22 cellular contexts compared by ENCODE assay signal in genomic region chr2:74735009-74735408, GRCh38.
DNase-seq lines count a peak whose midpoint lies in the region; ATAC-seq and TF ChIP-seq lines count a peak whose summit lies in the region.
"Had no signal": no experiment of that assay in that cellular context is flagged by ENCODE, and none has a peak within 500 bp of the region (broad histone marks: within the 10 kb centered on the region; RNA-seq: fewer than 3 reads in every experiment).

No MANE protein-coding gene starts in this region.

- WGBS in neuronal stem cell (ENCODE audit: extremely low coverage in 2 of 2, insufficient read length in 2 of 2, insufficient replicate concordance in 1 of 2), 2 donors, result no CpG with 5 or more reads among the region's 2 CpGs

- no peak overlapping the region for H2BK120ac ChIP-seq in neuronal stem cell (ENCODE audit: low read depth, low read length)

- no peak for TF ChIP-seq CTCF in PC-3 (conservative IDR thresholded peaks at IDR 0.05; ENCODE audit: low read depth, low read length)

- no peak overlapping the region for H3K14ac ChIP-seq in neuronal stem cell (ENCODE audit: low read length)

- intact Hi-C loops in PC-3 (cut with micrococcal nuclease), result no loop called here

- ATAC-seq in PC-3 (peak; percentile 85), HG03378 (IDR thresholded peaks at IDR 0.05; ENCODE audit: unreplicated experiment) (no peak)
- ATAC-seq: activated CD8-positive, alpha-beta T cell treated with anti-CD3 and anti-CD28 coated beads, Interleukin-2, amount 10 ng/mL, durations not matched to agents 7 days and 5 days; activated T-cell treated with anti-CD3 and anti-CD28 coated beads, Interleukin-2, amount 50 U/mL, for 72 hours; K562; left cardiac atrium; right lobe of liver had no signal

- no TSS peak for BruUV-seq in PC-3 (replicated peaks; lab: Mats Ljungman, UMichigan)

- CTCF ChIA-PET in PC-3 (lab: Charles Lee), result no interaction called here

- H3K4ac ChIP-seq in neuronal stem cell (ENCODE audit: low read length), result no peak overlapping the region

- H3K9me2 ChIP-seq in PC-3 (replicated peaks; ENCODE audit: low read length), result no peaks in the 10 kb centered on the region

- H3K79me2 ChIP-seq in PC-3 (ENCODE audit: low read length), result no peaks in the 10 kb centered on the region
- H3K79me2 ChIP-seq: hepatocyte had no signal

- H2BK12ac ChIP-seq in neuronal stem cell (ENCODE audit: low read length), result no peak overlapping the region

- H3K4me2 ChIP-seq in PC-3 (ENCODE audit: low read length) (peak overlapping the region; percentile 77), neuronal stem cell (ENCODE audit: insufficient read depth, low read length, poor library complexity, severe bottlenecking) (no peak overlapping the region)
- H3K4me2 ChIP-seq: hepatocyte had no signal

- no peaks in the 10 kb centered on the region for H3K27me3 ChIP-seq in PC-3 (ENCODE audit: low read length)
- no peaks in the 10 kb centered on the region for H3K27me3 ChIP-seq in neuronal stem cell (ENCODE audit: control insufficient read depth in 3 of 3, insufficient read depth in 3 of 3, low read depth in 1 of 3, low read length in 3 of 3)
- no peaks in the 10 kb centered on the region for H3K27me3 ChIP-seq in H7 (ENCODE audit: control insufficient read depth, insufficient read depth, low read length)
- H3K27me3 ChIP-seq: cardiac muscle cell, hepatocyte, neutrophil, right lobe of liver, vagina had no signal

- H2AFZ ChIP-seq in PC-3 (ENCODE audit: low read length) (peak overlapping the region; percentile 58), neuronal stem cell (ENCODE audit: low read length) (peak overlapping the region; percentile 51)
- H2AFZ ChIP-seq: hepatocyte had no signal

- H2BK5ac ChIP-seq in neuronal stem cell (ENCODE audit: low read length), result no peak overlapping the region

- no peak overlapping the region for H3K18ac ChIP-seq in neuronal stem cell (ENCODE audit: low read length)

- H3K4me1 ChIP-seq in PC-3 (ENCODE audit: insufficient read depth, low read length), result peaks cover 40% of the 10 kb centered on the region
- peaks cover 2 to 22% of the 10 kb centered on the region in 2 donors for H3K4me1 ChIP-seq in neuronal stem cell (ENCODE audit: control insufficient read depth in 2 of 2, insufficient read depth in 1 of 2, low read depth in 1 of 2, low read length in 2 of 2)
- H3K4me1 ChIP-seq: right lobe of liver, vagina had no signal

- DNase-seq in NCI-H2196 (lab: John Stamatoyannopoulos, UW; ENCODE audit: unreplicated experiment), result peak; percentile 5
- no peak for DNase-seq in NCI-H2196 treated with DMSO at 0.1 percent for 48 hours (lab: John Stamatoyannopoulos, UW; ENCODE audit: unreplicated experiment)
- DNase-seq in PC-3, result peak; percentile 84
- DNase-seq in epithelial cell of prostate (ENCODE audit: low read depth, low spot score), result peak; percentile 56
- DNase-seq in neuronal stem cell (ENCODE audit: low spot score), result no peak
- no peak for DNase-seq in GF-D8 (lab: John Stamatoyannopoulos, UW)
- no peak for DNase-seq in H7
- DNase-seq: activated CD8-positive, alpha-beta T cell treated with anti-CD3 and anti-CD28 coated beads, Interleukin-2, amount 10 ng/mL, durations not matched to agents 7 days and 5 days; activated T-cell treated with anti-CD3 and anti-CD28 coated beads, Interleukin-2, amount 50 U/mL, for 72 hours; CD4-positive, alpha-beta T cell; left cardiac atrium; midbrain; NCI-H226; right lobe of liver; Right ventricle myocardium superior; stimulated activated CD4-positive, alpha-beta T cell treated with anti-CD3 and anti-CD28 coated beads, Interleukin-2, amount 100 ng/mL, for 24 hours had no signal

- no peak overlapping the region for H4K8ac ChIP-seq in neuronal stem cell (ENCODE audit: low read depth, low read length)

- H3F3A ChIP-seq in PC-3 (ENCODE audit: low read length, unreplicated experiment), result peaks cover 8% of the 10 kb centered on the region

- H3K23ac ChIP-seq in neuronal stem cell (ENCODE audit: low read depth, low read length, poor library complexity), result no peak overlapping the region

- POLR2A ChIA-PET in PC-3 (lab: Charles Lee; ENCODE audit: unreplicated experiment), result interaction anchor here (0.6 to 1.1 kb wide), 2 partner anchors 9 to 100 kb away, joined by 3 to 8 read pairs; no protein-coding TSS in a partner anchor

- no peak overlapping the region for H2BK15ac ChIP-seq in neuronal stem cell (ENCODE audit: low read length)

- H3K9ac ChIP-seq in PC-3 (ENCODE audit: low read length) (peak overlapping the region; percentile 59), neuronal stem cell (ENCODE audit: low read depth, low read length, poor library complexity) (no peak overlapping the region)

- peaks cover 5% of the 10 kb centered on the region; the same call in 1 of the 2 replicates for H3K36me3 ChIP-seq in PC-3 (ENCODE audit: low read depth, low read length)
- H3K36me3 ChIP-seq in neuronal stem cell (replicated peaks in 1 of 2; ENCODE audit: control insufficient read depth in 2 of 2, insufficient read depth in 2 of 2, low read length in 2 of 2), result no peaks in the 10 kb centered on the region
- no peaks in the 10 kb centered on the region for H3K36me3 ChIP-seq in H7 (replicated peaks; ENCODE audit: control insufficient read depth, insufficient read depth, low read length)
- H3K36me3 ChIP-seq: cardiac muscle cell, neutrophil, right lobe of liver, vagina had no signal

- no peaks in the 10 kb centered on the region for H3K79me1 ChIP-seq in neuronal stem cell (ENCODE audit: low read depth, low read length)

- H3K9me3 ChIP-seq in PC-3 (ENCODE audit: low read length), result peaks cover 5% of the 10 kb centered on the region; the same call in 1 of the 2 replicates
- H3K9me3 ChIP-seq in neuronal stem cell (replicated peaks in 1 of 2; ENCODE audit: control insufficient read depth in 2 of 2, insufficient read depth in 1 of 2, low read depth in 1 of 2, low read length in 2 of 2), result peaks cover 0 to 18% of the 10 kb centered on the region in 2 donors
- H3K9me3 ChIP-seq: neutrophil, vagina had no signal

- no peak overlapping the region for H2AK5ac ChIP-seq in neuronal stem cell (ENCODE audit: low read depth, low read length)

- H3K27ac ChIP-seq in PC-3 (ENCODE audit: low read length) (peak overlapping the region; percentile 90), epithelial cell of prostate (peak overlapping the region; percentile 89), neuronal stem cell (replicated peaks; ENCODE audit: low read length) (peak overlapping the region; percentile 53)
- H3K27ac ChIP-seq: cardiac muscle cell, hepatocyte, neutrophil, right lobe of liver, vagina had no signal

- no peaks in the 10 kb centered on the region for H4K20me1 ChIP-seq in PC-3 (ENCODE audit: low read length)

- H3K4me3 ChIP-seq in PC-3 (ENCODE audit: low read length) (peak overlapping the region; percentile 35; the same call in 1 of the 2 replicates), neuronal stem cell (ENCODE audit: low read length in 2 of 2) (no peak overlapping the region), H7 (ENCODE audit: insufficient read depth, low read depth, low read length) (no peak overlapping the region)
- H3K4me3 ChIP-seq: cardiac muscle cell, hepatocyte, K562, right lobe of liver, vagina had no signal

- no peak overlapping the region for H4K91ac ChIP-seq in neuronal stem cell (ENCODE audit: low read depth, low read length, poor library complexity)

Comparison
In these comparisons a context has a peak if more than half of its experiments do, and no peak if none do; other contexts are left out.
1. DNase-seq: peak in NCI-H2196 (single experiment), PC-3 (single experiment) and epithelial cell of prostate (single experiment); none in NCI-H2196 treated with DMSO at 0.1 percent for 48 hours (single experiment), neuronal stem cell (single experiment), GF-D8 (single experiment) and H7 (single experiment).
2. Peak in every context shown above with its lines, with median percentiles within 50 percentile points of each other: H3K27ac ChIP-seq.